8 cellular contexts compared by ENCODE assay signal in genomic region chr17:55845385-55845784, GRCh38.
DNase-seq lines count a peak whose midpoint lies in the region; ATAC-seq and TF ChIP-seq lines count a peak whose summit lies in the region.

No MANE protein-coding gene starts in this region.

- no peak for TF ChIP-seq POLR2A in erythroblast (IDR thresholded peaks at IDR 0.05; ENCODE audit: low read length)

- H3K9ac ChIP-seq in OCI-LY1 (ENCODE audit: low read length), result no peak overlapping the region

- H3F3A ChIP-seq in OCI-LY1 (ENCODE audit: insufficient read depth, low read length), result no peaks in the 10 kb centered on the region

- peak; percentile 10; the same call in 1 of the 2 replicates for TF ChIP-seq CTCF in OCI-LY1 (IDR thresholded peaks at IDR 0.05; ENCODE audit: low read length)

- H3K27me3 ChIP-seq in OCI-LY1 (ENCODE audit: insufficient read depth, low read length), result no peaks in the 10 kb centered on the region

- no peak overlapping the region for H3K27ac ChIP-seq in OCI-LY1 (ENCODE audit: low read depth, low read length, poor library complexity, severe bottlenecking)

- H3K4me2 ChIP-seq in OCI-LY1 (ENCODE audit: low read length), result no peak overlapping the region

- no peaks in the 10 kb centered on the region for H3K9me3 ChIP-seq in OCI-LY1 (ENCODE audit: low read length)

- no peak for ATAC-seq in GM21447 (IDR thresholded peaks at IDR 0.05; ENCODE audit: unreplicated experiment)

- no peaks in the 10 kb centered on the region for H3K4me1 ChIP-seq in OCI-LY1 (ENCODE audit: insufficient read depth, low read length, severe bottlenecking)

- no peak overlapping the region for H3K4me3 ChIP-seq in OCI-LY1 (ENCODE audit: low read depth, low read length, poor library complexity, severe bottlenecking)

- H3K9me2 ChIP-seq in OCI-LY1 (ENCODE audit: low read depth, low read length), result no peaks in the 10 kb centered on the region

- H2AFZ ChIP-seq in OCI-LY1 (ENCODE audit: low read length), result no peak overlapping the region

- no peaks in the 10 kb centered on the region for H4K20me1 ChIP-seq in OCI-LY1 (ENCODE audit: insufficient read depth, low read length)

- DNase-seq in GM03348 (ENCODE audit: low spot score) (peak; percentile 73), erythroblast (lab: John Stamatoyannopoulos, UW) (peak; percentile 7 to 18), mucosa of gallbladder (ENCODE audit: low spot score) (peak; percentile 47), DMS 273 treated with DMSO at 0.1 percent for 48 hours (lab: John Stamatoyannopoulos, UW) (no peak), NCI-H446 (lab: John Stamatoyannopoulos, UW) (no peak), RKO (ENCODE audit: low spot score) (no peak)

- no peaks in the 10 kb centered on the region for H3K79me2 ChIP-seq in OCI-LY1 (ENCODE audit: insufficient read depth, low read length)

- no peaks in the 10 kb centered on the region for H3K36me3 ChIP-seq in OCI-LY1 (ENCODE audit: insufficient read depth, low read length)

Comparison
In these comparisons a context has a peak if more than half of its experiments do, and no peak if none do; other contexts are left out.
1. DNase-seq: peak in GM03348 (single experiment), erythroblast (2 of 2) and mucosa of gallbladder (single experiment); none in DMS 273 treated with DMSO at 0.1 percent for 48 hours (single experiment), NCI-H446 (0 of 2) and RKO (single experiment).